ENCODE assay signal across 8 cellular contexts in genomic region chr21:25568230-25568629, GRCh38. TPM values are rescaled to one million over a fixed set of nuclear protein-coding genes. Genes with fewer than 3 reads are reported as not detected.
DNase-seq lines count a peak whose midpoint lies in the region; ATAC-seq and TF ChIP-seq lines count a peak whose summit lies in the region.

No MANE protein-coding gene starts in this region.

- H3K27ac ChIP-seq in brain microvascular endothelial cell (peak overlapping the region; percentile 64), foreskin keratinocyte (no peak overlapping the region)
- H3K27ac ChIP-seq in effector memory CD4-positive, alpha-beta T cell (ENCODE audit: insufficient read depth, low read length, poor library complexity, severe bottlenecking) = no peak overlapping the region

- peak overlapping the region; percentile 87 for H3K27ac Mint-ChIP-seq in memory B cell

- peaks cover 1% of the 10 kb centered on the region for H3K36me3 Mint-ChIP-seq in memory B cell

- TF ChIP-seq CTCF in brain microvascular endothelial cell (IDR thresholded peaks at IDR 0.05; ENCODE audit: low read depth, low read length, missing control alignments) (no peak), foreskin keratinocyte (conservative IDR thresholded peaks at IDR 0.05) (no peak)

- ATAC-seq in memory B cell (ENCODE audit: low read depth) = peak; percentile 47
- ATAC-seq in foreskin keratinocyte = no peak
- ATAC-seq in GM18502 (IDR thresholded peaks at IDR 0.05; ENCODE audit: poor library complexity, unreplicated experiment) = no peak

- H3K4me3 ChIP-seq in brain microvascular endothelial cell (ENCODE audit: low read depth, low read length) = no peak overlapping the region
- no peak overlapping the region for H3K4me3 ChIP-seq in effector memory CD4-positive, alpha-beta T cell (ENCODE audit: insufficient read depth, low read depth, low read length, poor library complexity, severe bottlenecking)

- H3K27me3 ChIP-seq in brain microvascular endothelial cell (replicated peaks) (no peaks in the 10 kb centered on the region), foreskin keratinocyte (no peaks in the 10 kb centered on the region)
- no peaks in the 10 kb centered on the region for H3K27me3 ChIP-seq in effector memory CD4-positive, alpha-beta T cell (replicated peaks; ENCODE audit: control insufficient read depth, insufficient read depth, low read length, poor library complexity, severe bottlenecking)

- H3K36me3 ChIP-seq in brain microvascular endothelial cell (replicated peaks) = no peaks in the 10 kb centered on the region
- no peaks in the 10 kb centered on the region for H3K36me3 ChIP-seq in effector memory CD4-positive, alpha-beta T cell (ENCODE audit: control insufficient read depth, insufficient read depth, low read length)

- H3K4me1 ChIP-seq in foreskin keratinocyte = peaks cover 5% of the 10 kb centered on the region
- peaks cover 35% of the 10 kb centered on the region for H3K4me1 ChIP-seq in effector memory CD4-positive, alpha-beta T cell (ENCODE audit: control insufficient read depth, insufficient read depth, low read length, poor library complexity, severe bottlenecking)

- DNase-seq in AG20443 (ENCODE audit: low spot score) (peak; percentile 11), Kasumi-1 (lab: John Stamatoyannopoulos, UW) (peak; percentile 76 to 86), brain microvascular endothelial cell (peak; percentile 76), memory B cell (ENCODE audit: low spot score in 2 of 2) (no peak), foreskin keratinocyte (no peak)
- no peak for DNase-seq in activated CD4-positive, CD25-positive, alpha-beta regulatory T cell (lab: John Stamatoyannopoulos, UW)
- DNase-seq in effector memory CD4-positive, alpha-beta T cell = no peak

- H3K4me1 Mint-ChIP-seq in memory B cell = peaks cover 67% of the 10 kb centered on the region

- no peaks in the 10 kb centered on the region for H3K9me3 Mint-ChIP-seq in memory B cell

- H3K4me3 Mint-ChIP-seq in memory B cell = peak overlapping the region; percentile 76

- no peaks in the 10 kb centered on the region for H3K27me3 Mint-ChIP-seq in memory B cell

- in situ Hi-C loops in brain microvascular endothelial cell (cut with HindIII; ENCODE audit: low pct_ligation_motif_present, low sequenced_read_pairs) = no loop called here

- no peaks in the 10 kb centered on the region for H3K9me3 ChIP-seq in effector memory CD4-positive, alpha-beta T cell (ENCODE audit: control insufficient read depth, low read length)

RNA-seq across cellular contexts. Expression of gene MRPL39, which starts 39.1 kb away (rescaled TPM):
- total RNA-seq in foreskin keratinocyte = 53.7 and 59.0 TPM in 2 replicates
- 51.1 and 62.0 TPM in 2 replicates for polyA plus RNA-seq in foreskin keratinocyte

Comparison
In these comparisons a context has a peak if more than half of its experiments do, and no peak if none do; other contexts are left out.
1. DNase-seq: peak in AG20443 (single experiment), Kasumi-1 (2 of 2) and brain microvascular endothelial cell (single experiment); none in memory B cell (0 of 2), activated CD4-positive, CD25-positive, alpha-beta regulatory T cell (0 of 4), foreskin keratinocyte (0 of 2) and effector memory CD4-positive, alpha-beta T cell (0 of 3).